In the genomic region with DNA sequence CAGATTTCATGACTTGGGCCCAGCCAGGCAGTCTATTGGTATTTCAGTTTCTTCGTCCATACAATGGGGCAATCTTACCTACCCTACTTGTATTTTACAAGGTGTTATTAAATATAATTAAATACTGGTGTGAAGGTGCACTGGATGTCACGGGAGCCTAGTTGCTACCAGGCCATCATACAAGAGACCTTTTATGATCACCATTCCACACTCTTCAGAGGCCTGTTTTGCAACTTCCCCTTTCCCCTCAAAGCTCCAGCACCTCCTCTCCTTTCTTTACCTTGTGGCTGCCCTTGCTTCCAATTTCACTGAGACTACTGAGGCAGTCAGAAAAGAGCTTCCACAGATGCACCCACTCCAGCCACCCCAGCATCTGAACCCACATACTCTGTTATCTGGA, we compare ENCODE assay signal across 17 cellular contexts.
"Had no signal": no experiment of that assay in that cellular context is flagged by ENCODE, and none has a peak within 500 bp of the region (broad histone marks: within the 10 kb centered on the region; RNA-seq: fewer than 3 reads in every experiment).

No MANE protein-coding gene starts in this region.

- DNase-seq: activated CD4-positive, alpha-beta memory T cell treated with anti-CD3 and anti-CD28 coated beads for 36 hours; activated CD4-positive, alpha-beta T cell treated with anti-CD3 and anti-CD28 coated beads for 36 hours; activated CD8-positive, alpha-beta memory T cell treated with anti-CD3 and anti-CD28 coated beads, Interleukin-2, amount 10 ng/mL, durations not matched to agents 7 days and 5 days; activated gamma-delta T cell treated with Interleukin-2 at 50 U/mL for 16 hours; activated T-cell treated with anti-CD3 and anti-CD28 coated beads, Interleukin-2, amount 50 U/mL, for 4 hours; amniotic stem cell; caudate nucleus; glutamatergic neuron; kidney glomerular epithelial cell; mesenchymal stem cell; natural killer cell; nucleus accumbens; T-helper 9 cell; WERI-Rb-1 had no signal

- H3K36me3 ChIP-seq: WERI-Rb-1 had no signal

- H3K4me3 ChIP-seq: coronary artery had no signal

- ATAC-seq: activated CD4-positive, alpha-beta T cell treated with anti-CD3 and anti-CD28 coated beads for 36 hours; activated CD8-positive, alpha-beta memory T cell treated with anti-CD3 and anti-CD28 coated beads, Interleukin-2, amount 10 ng/mL, durations not matched to agents 7 days and 5 days; activated T-cell treated with anti-CD3 and anti-CD28 coated beads, Interleukin-2, amount 50 U/mL, for 4 hours; esophagus mucosa; natural killer cell; stimulated activated effector memory CD8-positive, alpha-beta T cell treated with anti-CD3 and anti-CD28 coated beads, Interleukin-12 subunit alpha, Interleukin-12 subunit beta, amount 100 ng/mL, for 72 hours had no signal

- H3K27ac ChIP-seq: coronary artery, WERI-Rb-1 had no signal
